Comparison of ENCODE assay signal across 38 cellular contexts in genomic region chr20:63349516-63349895, GRCh38. TPM values are rescaled to one million over a fixed set of nuclear protein-coding genes. Genes with fewer than 3 reads are reported as not detected.
"Had no signal": no experiment of that assay in that cellular context is flagged by ENCODE, and none has a peak within 500 bp of the region (broad histone marks: within the 10 kb centered on the region; RNA-seq: fewer than 3 reads in every experiment).

No MANE protein-coding gene starts in this region.

- H3K36me3 ChIP-seq: adrenal gland, ascending aorta, brain microvascular endothelial cell, breast epithelium, cardiac muscle cell had no signal

- FAIRE-seq: astrocyte, bronchial epithelial cell had no signal

- ATAC-seq: activated naive CD4-positive, alpha-beta T cell treated with anti-CD3 and anti-CD28 coated beads, Interleukin-2, amount 50 U/mL, for 72 hours; activated naive CD8-positive, alpha-beta T cell treated with anti-CD3 and anti-CD28 coated beads, Interleukin-2, amount 50 U/mL, for 24 hours; activated T-cell treated with anti-CD3 and anti-CD28 coated beads, Interleukin-2, amount 50 U/mL, for 4 hours; activated T-cell treated with anti-CD3 and anti-CD28 coated beads, Interleukin-2, amount 50 U/mL, for 72 hours; activated T-helper 17 cell treated with anti-CD3 and anti-CD28 coated beads, Interleukin-2, amount 50 U/mL, for 72 hours; body of pancreas had no signal

- H3K9me3 ChIP-seq: adrenal gland, ascending aorta, body of pancreas, breast epithelium had no signal

- H3K27ac ChIP-seq: adrenal gland, ascending aorta, body of pancreas, brain microvascular endothelial cell, breast epithelium, cardiac muscle cell had no signal

- H3K4me1 ChIP-seq: adrenal gland, ascending aorta, body of pancreas, breast epithelium had no signal

- H3K27me3 ChIP-seq: adrenal gland, cardiac muscle cell had no signal

- H3K4me3 ChIP-seq: adrenal gland, ascending aorta, body of pancreas, breast epithelium, cardiac muscle cell had no signal

- DNase-seq: activated effector memory CD4-positive, alpha-beta T cell treated with anti-CD3 and anti-CD28 coated beads, Interleukin-2, amount 50 U/mL, for 16 hours; activated effector memory CD4-positive, alpha-beta T cell treated with Interleukin-2 at 50 U/mL for 16 hours; activated gamma-delta T cell; activated gamma-delta T cell treated with Interleukin-2 at 50 U/mL for 16 hours; activated naive CD4-positive, alpha-beta T cell; activated naive CD4-positive, alpha-beta T cell treated with anti-CD3 and anti-CD28 coated beads for 36 hours; activated naive CD4-positive, alpha-beta T cell treated with anti-CD3 and anti-CD28 coated beads, Interleukin-2, amount 10 ng/mL, durations not matched to agents 7 days and 5 days; activated naive CD4-positive, alpha-beta T cell treated with anti-CD3 and anti-CD28 coated beads, Interleukin-2, amount 50 U/mL, for 16 hours; activated naive CD4-positive, alpha-beta T cell treated with Interleukin-2 at 50 U/mL for 16 hours; activated naive CD8-positive, alpha-beta T cell treated with anti-CD3 and anti-CD28 coated beads for 36 hours; activated naive CD8-positive, alpha-beta T cell treated with anti-CD3 and anti-CD28 coated beads, Interleukin-2, amount 10 ng/mL, durations not matched to agents 7 days and 5 days; activated naive CD8-positive, alpha-beta T cell treated with anti-CD3 and anti-CD28 coated beads, Interleukin-2, amount 50 U/mL, for 24 hours; activated T-cell treated with anti-CD3 and anti-CD28 coated beads, Interleukin-2, amount 50 U/mL, for 1 hour; activated T-cell treated with anti-CD3 and anti-CD28 coated beads, Interleukin-2, amount 50 U/mL, for 24 hours; activated T-cell treated with anti-CD3 and anti-CD28 coated beads, Interleukin-2, amount 50 U/mL, for 4 hours; activated T-cell treated with anti-CD3 and anti-CD28 coated beads, Interleukin-2, amount 50 U/mL, for 48 hours; activated T-cell treated with anti-CD3 and anti-CD28 coated beads, Interleukin-2, amount 50 U/mL, for 72 hours; adrenal gland; amniotic stem cell; amygdala; anterior cingulate cortex; aorta; body of pancreas; brain microvascular endothelial cell; caudate nucleus; central memory CD4-positive, alpha-beta T cell; cerebellar nuclear complex had no signal

RNA-seq across cellular contexts. Expression of gene CHRNA4, which starts 11.6 kb away (rescaled TPM):
- total RNA-seq: activated naive CD4-positive, alpha-beta T cell treated with anti-CD3 and anti-CD28 coated beads for 36 hours; activated naive CD4-positive, alpha-beta T cell treated with anti-CD3 and anti-CD28 coated beads, Interleukin-2, amount 50 U/mL, for 72 hours; activated naive CD8-positive, alpha-beta T cell treated with anti-CD3 and anti-CD28 coated beads for 36 hours; activated naive CD8-positive, alpha-beta T cell treated with anti-CD3 and anti-CD28 coated beads, Interleukin-2, amount 10 ng/mL, durations not matched to agents 7 days and 5 days; activated T-cell treated with anti-CD3 and anti-CD28 coated beads, Interleukin-2, amount 50 U/mL, for 4 hours; activated T-cell treated with anti-CD3 and anti-CD28 coated beads, Interleukin-2, amount 50 U/mL, for 72 hours; activated T-helper 1 cell treated with anti-CD3 and anti-CD28 coated beads, Interleukin-12 subunit alpha, Interleukin-12 subunit beta, Interleukin-2, Interleukin-4 antibody, amounts not matched to agents 30 ng/mL and 10 ng/mL and 1 ng/mL, durations not matched to agents 14 hours and 24 hours and 36 hours; activated T-helper 17 cell treated with anti-CD3 and anti-CD28 coated beads, Interleukin-2, amount 50 U/mL, for 72 hours; activated T-helper 2 cell treated with anti-CD3 and anti-CD28 coated beads, Interferon-gamma antibody, Interleukin-2, Interleukin-4, amounts not matched to agents 10 μg/mL and 5 μg/mL and 100 μg/mL, durations not matched to agents 14 hours and 24 hours and 36 hours; aorta; ascending aorta; body of pancreas; breast epithelium; bronchial epithelial cell; chondrocyte had no signal
- polyA plus RNA-seq: adipose tissue, aorta, cardiac muscle cell had no signal

RNA-seq across cellular contexts. Expression of gene COL20A1, which starts 56.5 kb away (rescaled TPM):
- total RNA-seq: activated T-cell treated with anti-CD3 and anti-CD28 coated beads, Interleukin-2, amount 50 U/mL, for 4 hours; activated T-helper 1 cell treated with anti-CD3 and anti-CD28 coated beads, Interleukin-12 subunit alpha, Interleukin-12 subunit beta, Interleukin-2, Interleukin-4 antibody, amounts not matched to agents 30 ng/mL and 10 ng/mL and 1 ng/mL, durations not matched to agents 14 hours and 24 hours and 36 hours; activated T-helper 2 cell treated with anti-CD3 and anti-CD28 coated beads, Interferon-gamma antibody, Interleukin-2, Interleukin-4, amounts not matched to agents 10 μg/mL and 5 μg/mL and 100 μg/mL, durations not matched to agents 14 hours and 24 hours and 36 hours; ascending aorta; body of pancreas; breast epithelium; bronchial epithelial cell; cardiac muscle cell; chondrocyte had no signal
- polyA plus RNA-seq: adipose tissue had no signal
